ENCODE assay signal across 16 cellular contexts in genomic region chr2:122063716-122064115, GRCh38.
DNase-seq lines count a peak whose midpoint lies in the region; TF ChIP-seq lines count a peak whose summit lies in the region.
"Had no signal": no experiment of that assay in that cellular context is flagged by ENCODE, and none has a peak within 500 bp of the region (broad histone marks: within the 10 kb centered on the region; RNA-seq: fewer than 3 reads in every experiment).

No MANE protein-coding gene starts in this region.

- POLR2A ChIA-PET in RWPE1 (lab: Yijun Ruan, JAX; ENCODE audit: low non-redundant PET): no interaction called here

- DNase-seq in Daoy (ENCODE audit: low read depth): peak; percentile 50
- DNase-seq in HT1080 (ENCODE audit: low read depth): peak; percentile 11
- peak; percentile 26 for DNase-seq in RWPE1 (ENCODE audit: low spot score)
- peak; percentile 10 for DNase-seq in fibroblast of pulmonary artery (ENCODE audit: low read depth)
- DNase-seq in NCI-H748 (lab: John Stamatoyannopoulos, UW; ENCODE audit: unreplicated experiment): no peak
- no peak for DNase-seq in stimulated activated CD4-positive, alpha-beta T cell treated with anti-CD3 and anti-CD28 coated beads, Interleukin-2, amount 100 ng/mL, for 48 hours
- no peak for DNase-seq in NCI-H69 (lab: John Stamatoyannopoulos, UW)
- DNase-seq in activated T-helper 1 cell treated with anti-CD3 and anti-CD28 coated beads, Interleukin-12 subunit alpha, Interleukin-12 subunit beta, Interleukin-2, Interleukin-4 antibody, amounts not matched to agents 30 ng/mL and 10 ng/mL and 1 ng/mL, durations not matched to agents 14 hours and 24 hours and 36 hours (ENCODE audit: low spot score): no peak
- DNase-seq: CD4-positive, alpha-beta memory T cell; DMS79 treated with DMSO at 0.1 percent for 48 hours; GF-D8; NCI-H1048; NCI-H2081 treated with DMSO at 0.1 percent for 48 hours; NCI-H524; RPMI8226 had no signal

- no peaks in the 10 kb centered on the region for H3K9me3 Mint-ChIP-seq in activated T-helper 1 cell treated with anti-CD3 and anti-CD28 coated beads, Interleukin-12 subunit alpha, Interleukin-12 subunit beta, Interleukin-2, Interleukin-4 antibody, amounts not matched to agents 30 ng/mL and 10 ng/mL and 1 ng/mL, durations not matched to agents 14 hours and 24 hours and 36 hours
- H3K9me3 Mint-ChIP-seq: CD4-positive, alpha-beta memory T cell had no signal

- TF ChIP-seq CTCF in RWPE1 (conservative IDR thresholded peaks at IDR 0.05; ENCODE audit: low read depth): no peak
- TF ChIP-seq CTCF in fibroblast of pulmonary artery (IDR thresholded peaks at IDR 0.05; ENCODE audit: low read length, missing control alignments): no peak

- intact Hi-C loops in activated T-helper 1 cell treated with anti-CD3 and anti-CD28 coated beads, Interleukin-12 subunit alpha, Interleukin-12 subunit beta, Interleukin-2, Interleukin-4 antibody, amounts not matched to agents 30 ng/mL and 10 ng/mL and 1 ng/mL, durations not matched to agents 14 hours and 24 hours and 36 hours (cut with micrococcal nuclease): no loop called here

- CTCF ChIA-PET in RWPE1 (lab: Yijun Ruan, JAX): interaction anchor here (0.6 kb wide), 1 partner anchor 301 kb away, joined by 4 read pairs; no protein-coding TSS in a partner anchor

- no peaks in the 10 kb centered on the region for H3K36me3 Mint-ChIP-seq in activated T-helper 1 cell treated with anti-CD3 and anti-CD28 coated beads, Interleukin-12 subunit alpha, Interleukin-12 subunit beta, Interleukin-2, Interleukin-4 antibody, amounts not matched to agents 30 ng/mL and 10 ng/mL and 1 ng/mL, durations not matched to agents 14 hours and 24 hours and 36 hours (ENCODE audit: low read depth)
- H3K36me3 Mint-ChIP-seq: CD4-positive, alpha-beta memory T cell had no signal

- H3K27me3 Mint-ChIP-seq in activated T-helper 1 cell treated with anti-CD3 and anti-CD28 coated beads, Interleukin-12 subunit alpha, Interleukin-12 subunit beta, Interleukin-2, Interleukin-4 antibody, amounts not matched to agents 30 ng/mL and 10 ng/mL and 1 ng/mL, durations not matched to agents 14 hours and 24 hours and 36 hours (ENCODE audit: insufficient read depth): peaks cover 5% of the 10 kb centered on the region
- H3K27me3 Mint-ChIP-seq: CD4-positive, alpha-beta memory T cell had no signal

- H3K4me1 Mint-ChIP-seq in activated T-helper 1 cell treated with anti-CD3 and anti-CD28 coated beads, Interleukin-12 subunit alpha, Interleukin-12 subunit beta, Interleukin-2, Interleukin-4 antibody, amounts not matched to agents 30 ng/mL and 10 ng/mL and 1 ng/mL, durations not matched to agents 14 hours and 24 hours and 36 hours (ENCODE audit: low read depth): no peaks in the 10 kb centered on the region
- H3K4me1 Mint-ChIP-seq: CD4-positive, alpha-beta memory T cell had no signal

- no peak overlapping the region for H3K4me3 ChIP-seq in fibroblast of pulmonary artery (replicated peaks; ENCODE audit: low read depth, low read length)
- H3K4me3 ChIP-seq: SJSA1 had no signal

- H3K4me3 Mint-ChIP-seq in activated T-helper 1 cell treated with anti-CD3 and anti-CD28 coated beads, Interleukin-12 subunit alpha, Interleukin-12 subunit beta, Interleukin-2, Interleukin-4 antibody, amounts not matched to agents 30 ng/mL and 10 ng/mL and 1 ng/mL, durations not matched to agents 14 hours and 24 hours and 36 hours: no peak overlapping the region
- H3K4me3 Mint-ChIP-seq: CD4-positive, alpha-beta memory T cell had no signal

- H3K27ac Mint-ChIP-seq in activated T-helper 1 cell treated with anti-CD3 and anti-CD28 coated beads, Interleukin-12 subunit alpha, Interleukin-12 subunit beta, Interleukin-2, Interleukin-4 antibody, amounts not matched to agents 30 ng/mL and 10 ng/mL and 1 ng/mL, durations not matched to agents 14 hours and 24 hours and 36 hours: no peak overlapping the region
- H3K27ac Mint-ChIP-seq: CD4-positive, alpha-beta memory T cell had no signal

- H3K27ac ChIP-seq in RWPE1: no peak overlapping the region
- H3K27ac ChIP-seq: SJSA1 had no signal

Comparison
In these comparisons a context has a peak if more than half of its experiments do, and no peak if none do; other contexts are left out.
1. DNase-seq: peak in Daoy (single experiment), HT1080 (single experiment), RWPE1 (single experiment) and fibroblast of pulmonary artery (single experiment); none in NCI-H748 (single experiment), stimulated activated CD4-positive, alpha-beta T cell treated with anti-CD3 and anti-CD28 coated beads, Interleukin-2, amount 100 ng/mL, for 48 hours (0 of 2), NCI-H69 (single experiment) and activated T-helper 1 cell treated with anti-CD3 and anti-CD28 coated beads, Interleukin-12 subunit alpha, Interleukin-12 subunit beta, Interleukin-2, Interleukin-4 antibody, amounts not matched to agents 30 ng/mL and 10 ng/mL and 1 ng/mL, durations not matched to agents 14 hours and 24 hours and 36 hours (single experiment).